Comparison of ENCODE assay signal across 16 cellular contexts in genomic region chr2:187054501-187055319, GRCh38.
DNase-seq lines count a peak whose midpoint lies in the region; FAIRE-seq and TF ChIP-seq lines count a peak whose summit lies in the region.
"Had no signal": no experiment of that assay in that cellular context is flagged by ENCODE, and none has a peak within 500 bp of the region (broad histone marks: within the 10 kb centered on the region; RNA-seq: fewer than 3 reads in every experiment).

No MANE protein-coding gene starts in this region.

- H3K27ac ChIP-seq in mesendoderm (ENCODE audit: low read depth, low read length), result no peak overlapping the region
- H3K27ac ChIP-seq: foreskin keratinocyte, lower lobe of right lung had no signal

- no peak overlapping the region for H3K4ac ChIP-seq in mesendoderm (ENCODE audit: low read depth, low read length)

- H2AK5ac ChIP-seq in mesendoderm (ENCODE audit: low read length), result no peak overlapping the region

- H3K4me3 ChIP-seq in bronchial epithelial cell (ENCODE audit: low read depth, low read length) (no peak overlapping the region), mesendoderm (ENCODE audit: low read length) (no peak overlapping the region)
- H3K4me3 ChIP-seq: lower lobe of right lung had no signal

- no peak overlapping the region for H3K9ac ChIP-seq in mesendoderm (ENCODE audit: low read length)

- no peak overlapping the region for H3K56ac ChIP-seq in mesendoderm (ENCODE audit: low read length)

- no peak overlapping the region for H2BK15ac ChIP-seq in mesendoderm (replicated peaks; ENCODE audit: low read depth)

- DNase-seq in GM13976 (ENCODE audit: low spot score) (no peak), HuH-7.5 (ENCODE audit: low spot score) (peak; percentile 16), bronchial epithelial cell (ENCODE audit: low read depth) (no peak), mesendoderm (peak; percentile 55), hippocampal formation (lab: John Stamatoyannopoulos, UW) (no peak), NCI-H1417 (lab: John Stamatoyannopoulos, UW) (no peak), cortex of kidney (lab: John Stamatoyannopoulos, UW) (no peak)
- DNase-seq in activated CD4-positive, alpha-beta T cell treated with anti-CD3 and anti-CD28 coated beads, Interleukin-2, amount 50 U/mL, for 1 hour, result no peak
- DNase-seq: activated CD4-positive, alpha-beta T cell treated with anti-CD3 and anti-CD28 coated beads, Interleukin-2, amount 10 ng/mL, durations not matched to agents 24 days and 14 days; activated T-cell treated with anti-CD3 and anti-CD28 coated beads, Interleukin-2, amount 50 U/mL, for 24 hours; effector memory CD4-positive, alpha-beta T cell; lower lobe of right lung; natural killer cell; NCI-H1436; T1000 had no signal

- H2BK5ac ChIP-seq in mesendoderm (ENCODE audit: low read length), result no peak overlapping the region

- no peak overlapping the region for H3K23ac ChIP-seq in mesendoderm (ENCODE audit: low read length)

- no peaks in the 10 kb centered on the region for H3K4me1 ChIP-seq in mesendoderm (ENCODE audit: control insufficient read depth, low read depth, low read length)
- H3K4me1 ChIP-seq: foreskin keratinocyte, lower lobe of right lung had no signal

- H4K8ac ChIP-seq in mesendoderm (ENCODE audit: low read depth, low read length), result no peak overlapping the region

- no peak overlapping the region for H4K5ac ChIP-seq in mesendoderm (ENCODE audit: low read length)

- FAIRE-seq in bronchial epithelial cell (lab: Jason Lieb, UNC), result peak; percentile 62

- in situ Hi-C loops in GM13976 (cut with MboI; ENCODE audit: low sequenced_read_pairs, unreplicated experiment), result no loop called here

- H3K79me2 ChIP-seq in mesendoderm (ENCODE audit: control insufficient read depth, insufficient read depth, low read length), result no peaks in the 10 kb centered on the region

- H3K79me1 ChIP-seq in mesendoderm (ENCODE audit: low read length), result no peaks in the 10 kb centered on the region

- no CpG with 5 or more reads among the region's 5 CpGs for WGBS in mesendoderm (ENCODE audit: extremely low coverage, insufficient coverage, low lambda C conversion rate)

- no peak overlapping the region for H3K4me2 ChIP-seq in mesendoderm (ENCODE audit: low read length)

- H3K18ac ChIP-seq in mesendoderm (ENCODE audit: low read length), result no peak overlapping the region

- H2BK120ac ChIP-seq in mesendoderm (ENCODE audit: low read depth, low read length), result no peak overlapping the region

- TF ChIP-seq CTCF in GM13976 (IDR thresholded peaks at IDR 0.05; ENCODE audit: borderline replicate concordance, control extremely low read depth, extremely low read depth, insufficient read depth, missing control alignments), result peak; percentile 8
- no peak for TF ChIP-seq CTCF in bronchial epithelial cell (IDR thresholded peaks at IDR 0.05; ENCODE audit: insufficient read depth, low read length, severe bottlenecking)

- H3K36me3 ChIP-seq in bronchial epithelial cell (ENCODE audit: control insufficient read depth, insufficient read depth, low read length) (no peaks in the 10 kb centered on the region), mesendoderm (ENCODE audit: control insufficient read depth, insufficient read depth, low read length) (no peaks in the 10 kb centered on the region)
- H3K36me3 ChIP-seq: lower lobe of right lung had no signal

- H3K27me3 ChIP-seq in bronchial epithelial cell (ENCODE audit: control insufficient read depth, insufficient read depth, low read length), result no peaks in the 10 kb centered on the region
- no peaks in the 10 kb centered on the region for H3K27me3 ChIP-seq in mesendoderm (ENCODE audit: insufficient read depth, low read length, poor library complexity)
- H3K27me3 ChIP-seq: foreskin keratinocyte had no signal

Comparison
In these comparisons a context has a peak if more than half of its experiments do, and no peak if none do; other contexts are left out.
1. DNase-seq: peak in HuH-7.5 (single experiment) and mesendoderm (single experiment); none in GM13976 (single experiment), bronchial epithelial cell (single experiment), activated CD4-positive, alpha-beta T cell treated with anti-CD3 and anti-CD28 coated beads, Interleukin-2, amount 50 U/mL, for 1 hour (single experiment), hippocampal formation (0 of 2), NCI-H1417 (0 of 3) and cortex of kidney (single experiment).